In genomic region chr11:71786369-71787013, GRCh38 we compare ENCODE assay signal across 8 cellular contexts. TPM values are rescaled to one million over a fixed set of nuclear protein-coding genes. Genes with fewer than 3 reads are reported as not detected.
DNase-seq lines count a peak whose midpoint lies in the region; ATAC-seq, FAIRE-seq and TF ChIP-seq lines count a peak whose summit lies in the region.
"Not testable (repeated sequence)": the region's sequence is repeated elsewhere in the genome, so short reads cannot be mapped to it uniquely, and the experiment has no call there.

No MANE protein-coding gene starts in this region.

- POLR2A ChIA-PET in HEK293 (lab: Yijun Ruan, JAX), result interaction anchor here (0.8 kb wide), 1 partner anchor 326 kb away, joined by 5 read pairs; the partner anchor contains the start of gene ANAPC15

- not testable (repeated sequence) for H3K27me3 Mint-ChIP-seq in neural crest cell (ENCODE audit: low read depth)

- FAIRE-seq in bronchial epithelial cell (lab: Jason Lieb, UNC), result not testable (repeated sequence)

- peak in 2 of 4 donors; percentile 41 to 61 for TF ChIP-seq POLR2A in upper lobe of left lung (IDR thresholded peaks at IDR 0.05)

- not testable (repeated sequence) for H3K36me3 ChIP-seq in ES-I3 (ENCODE audit: insufficient read depth, low read length); HEK293 (ENCODE audit: control insufficient read depth in 2 of 2, insufficient read depth in 1 of 2, low read length in 2 of 2); bronchial epithelial cell (ENCODE audit: control insufficient read depth, insufficient read depth, low read length); right atrium auricular region; upper lobe of left lung

- 3% methylated on average over 16 to 34 of the region's 51 CpGs for WGBS in upper lobe of left lung, 2 donors

- not testable (repeated sequence) for H3K4me1 ChIP-seq in ES-I3 (ENCODE audit: insufficient read depth, low read length); HEK293 (ENCODE audit: control insufficient read depth, insufficient read depth, low read length); right atrium auricular region; upper lobe of left lung

- H3K9ac ChIP-seq in ES-I3 (ENCODE audit: low read depth, low read length), result peak overlapping the region; percentile 50; the same call in 1 of the 2 replicates

- H3K27ac ChIP-seq in HEK293 (ENCODE audit: extremely low read depth, low read depth, low read length) (peak overlapping the region; percentile 46; the same call in 1 of the 2 replicates), right atrium auricular region (peak overlapping the region; percentile 86), upper lobe of left lung (peak overlapping the region; percentile 79 to 88 (median 84))

- H3K9me3 ChIP-seq in ES-I3 (ENCODE audit: control insufficient read depth, insufficient read depth, low read length); HEK293 (ENCODE audit: control insufficient read depth, insufficient read depth, low read depth, low read length); right atrium auricular region; upper lobe of left lung: not testable (repeated sequence)

- TF ChIP-seq CTCF in HEK293 (tag by site-specific recombination; IDR thresholded peaks at IDR 0.05); bronchial epithelial cell (IDR thresholded peaks at IDR 0.05; ENCODE audit: insufficient read depth, low read length, severe bottlenecking); right atrium auricular region (IDR thresholded peaks at IDR 0.05); neural crest cell (conservative IDR thresholded peaks at IDR 0.05); upper lobe of left lung (IDR thresholded peaks at IDR 0.05): not testable (repeated sequence)

- not testable (repeated sequence) for H3K36me3 Mint-ChIP-seq in neural crest cell (ENCODE audit: low read depth)

- H3K4me1 Mint-ChIP-seq in neural crest cell, result peaks cover 19% of the 10 kb centered on the region

- H3K9me3 Mint-ChIP-seq in neural crest cell, result not testable (repeated sequence)

- TF ChIP-seq EP300 in upper lobe of left lung (IDR thresholded peaks at IDR 0.05), result not testable (repeated sequence)

- peak overlapping the region; percentile 99 for H3K4me3 Mint-ChIP-seq in neural crest cell

- H3K27me3 ChIP-seq in bronchial epithelial cell (ENCODE audit: control insufficient read depth, insufficient read depth, low read length); right atrium auricular region; upper lobe of left lung: not testable (repeated sequence)

- peak overlapping the region; percentile 91 for H3K27ac Mint-ChIP-seq in neural crest cell (ENCODE audit: unreplicated experiment)

- peak; percentile 44 for ATAC-seq in SK-N-SH treated with all-trans-retinoic acid at 6 μM for 48 hours
- not testable (repeated sequence) for ATAC-seq in upper lobe of left lung (ENCODE audit: low FRiP score in 2 of 2)

- H3K4me3 ChIP-seq in HEK293 (ENCODE audit: low read depth, low read length) (peak overlapping the region; percentile 41), bronchial epithelial cell (ENCODE audit: low read depth, low read length) (peak overlapping the region; percentile 54), right atrium auricular region (peak overlapping the region; percentile 56 to 75), upper lobe of left lung (peak overlapping the region; percentile 62 to 84 (median 76))

- CTCF ChIA-PET in HEK293 (lab: Yijun Ruan, JAX), result interaction anchor here (0.6 to 1.6 kb wide), 2 partner anchors 14 to 239 kb away, joined by 3 read pairs; no protein-coding TSS in a partner anchor

- DNase-seq in LoVo (ENCODE audit: low spot score) (peak; percentile 77), bronchial epithelial cell (ENCODE audit: low read depth) (peak; percentile 53)
- not testable (repeated sequence) for DNase-seq in right atrium auricular region (ENCODE audit: low spot score); neural crest cell (ENCODE audit: low read depth, low spot score); upper lobe of left lung

TF ChIP-seq in HEK293, 187 proteins besides CTCF, POLR2A, EP300 and RAD21 (continues in another document):
- TF ChIP-seq ZBTB26 (tag by site-specific recombination; optimal IDR thresholded peaks at IDR 0.05) (peak; percentile 36), PRDM10 (tag by site-specific recombination; IDR thresholded peaks at IDR 0.05) (peak; percentile 74)

RNA-seq across cellular contexts. Expression of gene DEFB108B, which starts 46.5 kb away (rescaled TPM):
- not detected in 2 replicates for total RNA-seq in bronchial epithelial cell
- total RNA-seq in right atrium auricular region, result not detected
- total RNA-seq in neural crest cell, result not detected in 2 replicates
- total RNA-seq in upper lobe of left lung, result not detected
